ENCODE assay signal across 21 cellular contexts in the genomic region with DNA sequence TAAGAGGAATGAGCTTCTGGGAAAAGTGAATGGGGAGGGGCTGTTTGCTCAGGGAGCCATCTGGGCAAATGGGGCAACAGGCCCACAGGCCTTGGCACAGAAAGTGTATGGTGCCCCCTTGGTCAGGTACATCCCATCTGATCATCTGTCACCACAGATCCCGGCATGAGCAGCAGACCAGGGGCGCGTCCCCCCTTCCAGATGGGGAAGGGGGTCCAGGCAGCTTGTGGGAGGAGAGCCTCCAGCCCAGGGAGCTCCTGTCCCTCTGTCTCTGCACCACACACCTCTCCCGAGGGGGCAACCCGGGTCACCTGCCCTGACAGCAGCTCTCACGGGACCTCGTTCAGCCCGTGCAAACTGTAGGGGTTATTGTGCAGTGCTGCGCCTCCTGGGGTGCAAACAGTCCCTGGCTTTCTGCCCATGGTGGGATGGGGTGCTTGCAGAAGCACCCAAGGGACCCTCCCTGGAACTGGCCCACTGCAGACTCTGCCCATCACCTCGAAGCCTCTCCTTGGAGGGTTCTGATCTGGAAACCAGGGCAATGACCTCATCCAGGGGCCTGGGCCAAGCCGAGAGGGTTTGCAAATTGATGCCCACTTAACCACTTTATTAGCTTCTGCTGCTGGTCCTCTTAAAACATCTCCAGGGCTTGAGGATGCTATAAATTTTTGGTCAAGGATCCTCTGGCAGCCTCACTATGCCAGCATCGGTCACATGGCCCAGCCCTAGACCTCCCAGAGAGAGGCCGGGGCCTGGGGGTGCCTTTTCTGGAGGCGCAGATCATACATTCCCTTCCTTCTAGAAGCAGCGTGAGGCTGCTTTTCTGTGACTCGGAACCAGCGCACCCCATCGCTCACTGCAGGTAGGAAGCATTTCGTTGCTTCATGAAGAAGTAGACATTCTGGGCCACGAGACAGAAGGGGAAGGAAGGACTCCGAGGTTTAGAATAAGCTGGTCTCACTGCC. TPM values are rescaled to one million over a fixed set of nuclear protein-coding genes. Genes with fewer than 3 reads are reported as not detected.
DNase-seq lines count a peak whose midpoint lies in the region; ATAC-seq and TF ChIP-seq lines count a peak whose summit lies in the region.
"Had no signal": no experiment of that assay in that cellular context is flagged by ENCODE, and none has a peak within 500 bp of the region (broad histone marks: within the 10 kb centered on the region; RNA-seq: fewer than 3 reads in every experiment).

No MANE protein-coding gene starts in this region.

- CTCF ChIA-PET in WTC11 (lab: Charles Lee), result interaction anchor here (0.6 to 1.1 kb wide), 3 partner anchors 9 to 473 kb away, joined by 3 to 4 read pairs (median 3); no protein-coding TSS in a partner anchor
- CTCF ChIA-PET in activated CD8-positive, alpha-beta memory T cell treated with anti-CD3 and anti-CD28 coated beads, Interleukin-2, amount 10 ng/mL, durations not matched to agents 7 days and 5 days (lab: Charles Lee), result no interaction called here

- H3K27ac ChIP-seq in neuronal stem cell (replicated peaks; ENCODE audit: low read length), result no peak overlapping the region
- H3K27ac ChIP-seq: 22Rv1, suprapubic skin had no signal

- TF ChIP-seq EP300 in Ishikawa (IDR thresholded peaks at IDR 0.05; ENCODE audit: borderline replicate concordance), result no peak

- no peak for TF ChIP-seq RAD21 in Ishikawa (IDR thresholded peaks at IDR 0.05; ENCODE audit: low read depth)

- peak; percentile 58 for DNase-seq in NCI-H1092 treated with DMSO at 0.1 percent for 48 hours (lab: John Stamatoyannopoulos, UW)
- no peak for DNase-seq in NCI-H1092 (lab: John Stamatoyannopoulos, UW)
- DNase-seq in WTC11 (ENCODE audit: low spot score), result no peak
- DNase-seq in neuronal stem cell (ENCODE audit: low spot score), result no peak
- no peak for DNase-seq in NCI-H1105 (lab: John Stamatoyannopoulos, UW)
- DNase-seq in kidney tubule cell (ENCODE audit: low spot score), result no peak
- DNase-seq in activated CD8-positive, alpha-beta memory T cell treated with anti-CD3 and anti-CD28 coated beads, Interleukin-2, amount 10 ng/mL, durations not matched to agents 7 days and 5 days, result no peak
- DNase-seq: activated CD4-positive, alpha-beta T cell treated with anti-CD3 and anti-CD28 coated beads for 4 hours; anterior cingulate cortex; BE2C; central memory CD4-positive, alpha-beta T cell; HFFc6; naive thymus-derived CD4-positive, alpha-beta T cell; NCI-H2081 treated with DMSO at 0.1 percent for 48 hours; RPMI8226; small intestine; stimulated activated CD4-positive, alpha-beta T cell treated with anti-CD3 and anti-CD28 coated beads, Interleukin-4, amount 100 ng/mL, for 24 hours had no signal

- H3K4ac ChIP-seq in neuronal stem cell (ENCODE audit: low read length), result no peak overlapping the region

- no CpG with 5 or more reads among the region's 21 CpGs for WGBS in neuronal stem cell (ENCODE audit: extremely low coverage in 2 of 2, insufficient read length in 2 of 2, insufficient replicate concordance in 1 of 2), 2 donors

- POLR2A ChIA-PET in WTC11 (lab: Charles Lee), result no interaction called here

- H3K4me1 ChIP-seq in neuronal stem cell (ENCODE audit: control insufficient read depth in 2 of 2, insufficient read depth in 1 of 2, low read depth in 1 of 2, low read length in 2 of 2), result peaks cover 10 to 13% of the 10 kb centered on the region in 2 donors
- H3K4me1 ChIP-seq: BE2C had no signal

- no peaks in the 10 kb centered on the region for H3K36me3 ChIP-seq in neuronal stem cell (replicated peaks in 1 of 2; ENCODE audit: control insufficient read depth in 2 of 2, insufficient read depth in 2 of 2, low read length in 2 of 2)
- H3K36me3 ChIP-seq: BE2C, suprapubic skin had no signal

- H3K23ac ChIP-seq in neuronal stem cell (ENCODE audit: low read depth, low read length, poor library complexity), result no peak overlapping the region

- no peak overlapping the region for H2BK120ac ChIP-seq in neuronal stem cell (ENCODE audit: low read depth, low read length)

- H4K91ac ChIP-seq in neuronal stem cell (ENCODE audit: low read depth, low read length, poor library complexity), result no peak overlapping the region

- H2AK5ac ChIP-seq in neuronal stem cell (ENCODE audit: low read depth, low read length), result peak overlapping the region; percentile 73

- no peak overlapping the region for H2BK5ac ChIP-seq in neuronal stem cell (ENCODE audit: low read length)

- ATAC-seq in WTC11, result no peak
- no peak for ATAC-seq in activated CD8-positive, alpha-beta memory T cell treated with anti-CD3 and anti-CD28 coated beads, Interleukin-2, amount 10 ng/mL, durations not matched to agents 7 days and 5 days
- ATAC-seq: naive thymus-derived CD4-positive, alpha-beta T cell had no signal

- no peak overlapping the region for H4K8ac ChIP-seq in neuronal stem cell (ENCODE audit: low read depth, low read length)

- H3K4me1 Mint-ChIP-seq in WTC11, result peaks cover 29% of the 10 kb centered on the region
- peaks cover 5% of the 10 kb centered on the region for H3K4me1 Mint-ChIP-seq in activated CD8-positive, alpha-beta memory T cell treated with anti-CD3 and anti-CD28 coated beads, Interleukin-2, amount 10 ng/mL, durations not matched to agents 7 days and 5 days
- H3K4me1 Mint-ChIP-seq: memory B cell had no signal

- H3K9me3 Mint-ChIP-seq in WTC11, result no peaks in the 10 kb centered on the region
- H3K9me3 Mint-ChIP-seq in activated CD8-positive, alpha-beta memory T cell treated with anti-CD3 and anti-CD28 coated beads, Interleukin-2, amount 10 ng/mL, durations not matched to agents 7 days and 5 days (ENCODE audit: low read depth), result no peaks in the 10 kb centered on the region

- no peak overlapping the region for H3K9ac ChIP-seq in neuronal stem cell (ENCODE audit: low read depth, low read length, poor library complexity)

- peaks cover 0 to 7% of the 10 kb centered on the region in 2 donors for H3K9me3 ChIP-seq in neuronal stem cell (replicated peaks in 1 of 2; ENCODE audit: control insufficient read depth in 2 of 2, insufficient read depth in 1 of 2, low read depth in 1 of 2, low read length in 2 of 2)
- H3K9me3 ChIP-seq: BE2C, suprapubic skin had no signal

- H3K36me3 Mint-ChIP-seq in WTC11, result no peaks in the 10 kb centered on the region
- H3K36me3 Mint-ChIP-seq in activated CD8-positive, alpha-beta memory T cell treated with anti-CD3 and anti-CD28 coated beads, Interleukin-2, amount 10 ng/mL, durations not matched to agents 7 days and 5 days, result no peaks in the 10 kb centered on the region
- H3K36me3 Mint-ChIP-seq: memory B cell; naive thymus-derived CD4-positive, alpha-beta T cell had no signal

- no peak overlapping the region for H3K4me2 ChIP-seq in neuronal stem cell (ENCODE audit: insufficient read depth, low read length, poor library complexity, severe bottlenecking)

- TF ChIP-seq CTCF in WTC11 (IDR thresholded peaks at IDR 0.05), result no peak

- H2BK15ac ChIP-seq in neuronal stem cell (ENCODE audit: low read length), result no peak overlapping the region

- H3K27me3 ChIP-seq in neuronal stem cell (ENCODE audit: control insufficient read depth in 3 of 3, insufficient read depth in 3 of 3, low read depth in 1 of 3, low read length in 3 of 3), result no peaks in the 10 kb centered on the region
- H3K27me3 ChIP-seq: BE2C had no signal

- H3K27me3 Mint-ChIP-seq in WTC11 (ENCODE audit: low read depth), result no peaks in the 10 kb centered on the region
- peaks cover 27% of the 10 kb centered on the region for H3K27me3 Mint-ChIP-seq in activated CD8-positive, alpha-beta memory T cell treated with anti-CD3 and anti-CD28 coated beads, Interleukin-2, amount 10 ng/mL, durations not matched to agents 7 days and 5 days

- no peak overlapping the region for H3K14ac ChIP-seq in neuronal stem cell (ENCODE audit: low read length)

- H2BK12ac ChIP-seq in neuronal stem cell (ENCODE audit: low read length), result peak overlapping the region; percentile 63

- H3K4me3 ChIP-seq in neuronal stem cell (ENCODE audit: low read length in 2 of 2), result no peak overlapping the region

- H3K79me1 ChIP-seq in neuronal stem cell (ENCODE audit: low read depth, low read length), result no peaks in the 10 kb centered on the region

- no peak overlapping the region for H3K4me3 Mint-ChIP-seq in WTC11
- no peak overlapping the region for H3K4me3 Mint-ChIP-seq in activated CD8-positive, alpha-beta memory T cell treated with anti-CD3 and anti-CD28 coated beads, Interleukin-2, amount 10 ng/mL, durations not matched to agents 7 days and 5 days
- H3K4me3 Mint-ChIP-seq: HFFc6; memory B cell; naive thymus-derived CD4-positive, alpha-beta T cell had no signal

- no peak overlapping the region for H2AFZ ChIP-seq in neuronal stem cell (ENCODE audit: low read length)

- H3K18ac ChIP-seq in neuronal stem cell (ENCODE audit: low read length), result peak overlapping the region; percentile 66

- no peak overlapping the region for H3K27ac Mint-ChIP-seq in WTC11
- no peak overlapping the region for H3K27ac Mint-ChIP-seq in activated CD8-positive, alpha-beta memory T cell treated with anti-CD3 and anti-CD28 coated beads, Interleukin-2, amount 10 ng/mL, durations not matched to agents 7 days and 5 days
- H3K27ac Mint-ChIP-seq: HFFc6; memory B cell; naive thymus-derived CD4-positive, alpha-beta T cell had no signal

TF ChIP-seq in Ishikawa, 13 proteins besides CTCF, POLR2A, EP300 and RAD21 (continues in another document):
- TF ChIP-seq FOXM1 (IDR thresholded peaks at IDR 0.05; ENCODE audit: borderline replicate concordance, low read depth), result no peak
- no peak for TF ChIP-seq NFIC (IDR thresholded peaks at IDR 0.05)

TF ChIP-seq in WTC11, 78 proteins besides CTCF, POLR2A, EP300 and RAD21 (continues in another document):
- no peak for TF ChIP-seq ELF4 (CRISPR knock-in tag; IDR thresholded peaks at IDR 0.05; ENCODE audit: low read depth)
- TF ChIP-seq, protein P1, sequence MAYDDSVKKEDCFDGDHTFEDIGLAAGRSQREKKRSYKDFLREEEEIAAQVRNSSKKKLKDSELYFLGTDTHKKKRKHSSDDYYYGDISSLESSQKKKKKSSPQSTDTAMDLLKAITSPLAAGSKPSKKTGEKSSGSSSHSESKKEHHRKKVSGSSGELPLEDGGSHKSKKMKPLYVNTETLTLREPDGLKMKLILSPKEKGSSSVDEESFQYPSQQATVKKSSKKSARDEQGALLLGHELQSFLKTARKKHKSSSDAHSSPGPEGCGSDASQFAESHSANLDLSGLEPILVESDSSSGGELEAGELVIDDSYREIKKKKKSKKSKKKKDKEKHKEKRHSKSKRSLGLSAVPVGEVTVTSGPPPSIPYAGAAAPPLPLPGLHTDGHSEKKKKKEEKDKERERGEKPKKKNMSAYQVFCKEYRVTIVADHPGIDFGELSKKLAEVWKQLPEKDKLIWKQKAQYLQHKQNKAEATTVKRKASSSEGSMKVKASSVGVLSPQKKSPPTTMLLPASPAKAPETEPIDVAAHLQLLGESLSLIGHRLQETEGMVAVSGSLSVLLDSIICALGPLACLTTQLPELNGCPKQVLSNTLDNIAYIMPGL (CRISPR knock-in tag; IDR thresholded peaks at IDR 0.05), result no peak

RNA-seq across cellular contexts. Expression of a gene that starts 7.6 kb away (rescaled TPM):
- 35.1 to 39.4 TPM (median 37.4 TPM) in 3 replicates for total RNA-seq in WTC11 (2021)
- polyA plus RNA-seq in neuronal stem cell (2013, experiment 1 of 2), result 5.1 TPM
- polyA plus RNA-seq in neuronal stem cell (2013, experiment 2 of 2), result 4.7 TPM
- not detected for total RNA-seq in activated CD8-positive, alpha-beta memory T cell treated with anti-CD3 and anti-CD28 coated beads, Interleukin-2, amount 10 ng/mL, durations not matched to agents 7 days and 5 days

RNA-seq across cellular contexts. Expression of a gene that starts 42.5 kb away (rescaled TPM):
- 214 to 232 TPM (median 222 TPM) in 3 replicates for total RNA-seq in WTC11 (2021)
- 129 TPM for polyA plus RNA-seq in neuronal stem cell (2013, experiment 1 of 2)
- polyA plus RNA-seq in neuronal stem cell (2013, experiment 2 of 2), result 118 TPM
- 100 to 1,000 TPM; 108 to 130 TPM for total RNA-seq in activated CD8-positive, alpha-beta memory T cell treated with anti-CD3 and anti-CD28 coated beads, Interleukin-2, amount 10 ng/mL, durations not matched to agents 7 days and 5 days

Comparison
In these comparisons a context has a peak if more than half of its experiments do, and no peak if none do; other contexts are left out.
1. RNA of a gene that starts 7.6 kb away (total RNA-seq): 35.1 to 39.4 TPM in WTC11; not detected in activated CD8-positive, alpha-beta memory T cell treated with anti-CD3 and anti-CD28 coated beads, Interleukin-2, amount 10 ng/mL, durations not matched to agents 7 days and 5 days; every median in the first group is over 10 times any median in the second.